ENCODE assay signal across 28 cellular contexts in genomic region chr5:95662946-95663345, GRCh38. TPM values are rescaled to one million over a fixed set of nuclear protein-coding genes. Genes with fewer than 3 reads are reported as not detected.
"Had no signal": no experiment of that assay in that cellular context is flagged by ENCODE, and none has a peak within 500 bp of the region (broad histone marks: within the 10 kb centered on the region; RNA-seq: fewer than 3 reads in every experiment).

No MANE protein-coding gene starts in this region.

- H3K36me3 ChIP-seq: colonic mucosa, esophagus squamous epithelium, gastrocnemius medialis, heart right ventricle, left lung, lower lobe of right lung had no signal

- DNase-seq: colonic mucosa; cortex of kidney; effector CD4-positive, alpha-beta T cell; effector memory CD4-positive, alpha-beta T cell; esophagus squamous epithelium; foreskin fibroblast; foreskin melanocyte; gastrocnemius medialis; glutamatergic neuron; head of caudate nucleus; heart right ventricle; hippocampal formation; left cardiac atrium; left lung; left ventricle myocardium superior; lower lobe of right lung; mesenchymal stem cell; mucosa of descending colon; naive B cell; naive thymus-derived CD8-positive, alpha-beta T cell had no signal

- H3K4me3 ChIP-seq: colonic mucosa, esophagus squamous epithelium, gastrocnemius medialis, heart right ventricle, left lung, lower lobe of right lung, mucosa of descending colon had no signal

- FAIRE-seq: endothelial cell of umbilical vein, keratinocyte had no signal

- H3K9me3 ChIP-seq: colonic mucosa, esophagus squamous epithelium, gastrocnemius medialis, heart right ventricle, left lung, lower lobe of right lung, mucosa of descending colon had no signal

- H3K27me3 ChIP-seq: colonic mucosa, esophagus squamous epithelium, gastrocnemius medialis, heart right ventricle, left lung had no signal

- ATAC-seq: esophagus mucosa; gastrocnemius medialis; heart right ventricle; left cardiac atrium; left lung; left ventricle myocardium superior; lower lobe of right lung; mucosa of descending colon; naive thymus-derived CD8-positive, alpha-beta T cell had no signal

- H3K27ac ChIP-seq: colonic mucosa, esophagus squamous epithelium, gastrocnemius medialis, heart right ventricle, left lung, lower lobe of right lung had no signal

- H3K4me1 ChIP-seq: colonic mucosa had no signal

RNA-seq across cellular contexts. Expression of gene SPATA9, which starts 19.8 kb away (rescaled TPM):
- total RNA-seq: endothelial cell of umbilical vein; epithelial cell of proximal tubule; esophagus mucosa; esophagus squamous epithelium; glomerular endothelial cell; heart right ventricle; kidney epithelial cell; left ventricle myocardium superior; lower lobe of right lung; lung microvascular endothelial cell; naive thymus-derived CD8-positive, alpha-beta T cell had no signal
- polyA plus RNA-seq: keratinocyte had no signal

RNA-seq across cellular contexts. Expression of gene GPR150, which starts 43.1 kb away (rescaled TPM):
- total RNA-seq: esophagus mucosa, esophagus squamous epithelium, left ventricle myocardium superior, mesothelial cell of epicardium had no signal
